In the genomic region with DNA sequence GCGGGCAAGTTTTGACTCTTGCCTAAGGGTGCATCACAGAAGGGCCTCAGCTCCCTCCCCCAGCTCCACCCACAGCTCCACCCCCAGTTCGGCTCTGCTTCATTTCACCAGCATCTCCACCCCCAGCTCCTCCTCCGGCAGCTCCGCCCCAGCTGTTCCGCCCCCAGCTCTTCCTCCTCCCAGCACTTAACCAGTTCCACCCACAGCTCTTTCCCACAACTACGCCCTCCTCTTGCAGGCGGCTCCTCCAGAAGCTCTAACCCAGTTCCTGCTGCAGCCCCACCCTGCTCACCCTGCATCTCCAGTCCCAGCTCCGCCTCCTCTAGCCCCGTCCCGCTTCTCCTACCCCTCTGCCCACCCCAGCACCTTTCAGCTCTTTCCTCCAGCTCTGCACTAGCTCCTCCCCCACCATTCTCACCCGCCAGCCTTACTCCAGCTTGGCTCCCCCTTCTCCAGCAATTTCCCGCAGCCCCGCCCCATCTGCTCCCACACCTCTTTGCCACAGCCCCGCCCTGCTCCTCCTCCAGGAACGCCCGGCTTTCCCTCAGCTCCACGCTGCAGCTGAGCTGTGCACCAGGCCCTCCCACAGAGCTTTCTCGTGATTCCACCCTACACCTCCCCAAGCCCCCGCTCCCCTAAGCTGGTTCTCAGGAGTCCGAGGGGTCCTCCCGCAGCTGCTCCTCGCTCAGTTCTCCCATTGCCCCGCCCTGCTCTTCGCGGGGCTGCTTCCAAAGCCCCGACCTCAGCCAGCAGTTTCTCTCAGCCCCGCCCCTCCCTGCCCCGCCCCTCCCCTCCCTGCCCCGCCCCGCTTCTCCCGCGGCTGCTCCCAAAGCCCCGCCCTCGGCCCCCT, we compare ENCODE assay signal across 8 cellular contexts. TPM values are rescaled to one million over a fixed set of nuclear protein-coding genes. Genes with fewer than 3 reads are reported as not detected.
A peak's percentile ranks its signal among the peaks of the same experiment; 100 is the strongest.
DNase-seq lines count a peak whose midpoint lies in the region; ATAC-seq, FAIRE-seq and TF ChIP-seq lines count a peak whose summit lies in the region.

No MANE protein-coding gene starts in this region.

- FAIRE-seq in RCC 7860 (lab: Jason Lieb, UNC) = peak; percentile 92

- H2AFZ ChIP-seq in fibroblast of lung (ENCODE audit: low read length) = no peak overlapping the region

- peaks cover 8 to 11% of the 10 kb centered on the region in 2 donors for H3K4me1 Mint-ChIP-seq in natural killer cell treated with Interleukin-12 subunit alpha and Interleukin-12 subunit beta and Interleukin-15 and Interleukin-18, amount 100 ng/mL, for 72 hours (ENCODE audit: low read depth in 2 of 2)
- peaks cover 7 to 16% of the 10 kb centered on the region in 2 donors for H3K4me1 Mint-ChIP-seq in stimulated activated naive B cell treated with anti-CD40 and anti-IgM and Interleukin-4, amounts not matched to agents 10 μg/mL and 1 μg/mL and 100 μg/mL, for 72 hours

- no peak for TF ChIP-seq CTCF in fibroblast of lung (conservative IDR thresholded peaks at IDR 0.05 in 1 of 2, IDR thresholded peaks at IDR 0.05 in 1 of 2; ENCODE audit: low read depth in 1 of 2, low read length in 2 of 2)

- no peaks in the 10 kb centered on the region for H3K27me3 ChIP-seq in fibroblast of lung (ENCODE audit: control insufficient read depth, insufficient read depth, low read length)

- H3K36me3 ChIP-seq in KOPT-K1 (ENCODE audit: insufficient read depth, low read length) (no peaks in the 10 kb centered on the region), fibroblast of lung (ENCODE audit: control insufficient read depth, insufficient read depth, low read length) (no peaks in the 10 kb centered on the region)

- H3K4me2 ChIP-seq in fibroblast of lung (ENCODE audit: extremely low read depth, insufficient read depth, low read length) = peak overlapping the region; percentile 51

- peak; percentile 49 for ATAC-seq in GM21786 (IDR thresholded peaks at IDR 0.05; ENCODE audit: unreplicated experiment)
- ATAC-seq in natural killer cell treated with Interleukin-12 subunit alpha and Interleukin-12 subunit beta and Interleukin-15 and Interleukin-18, amount 100 ng/mL, for 72 hours = peak; percentile 70 to 76
- peak; percentile 48 to 55 for ATAC-seq in stimulated activated naive B cell treated with anti-CD40 and anti-IgM and Interleukin-4, amounts not matched to agents 10 μg/mL and 1 μg/mL and 100 μg/mL, for 72 hours (replicated peaks)

- peak overlapping the region; percentile 39 to 59 (median 44) for H3K4me3 ChIP-seq in fibroblast of lung (replicated peaks in 1 of 4; ENCODE audit: control extremely low read depth in 1 of 4, insufficient read depth in 1 of 4, low read depth in 3 of 4, low read length in 4 of 4)

- H3K36me3 Mint-ChIP-seq in natural killer cell treated with Interleukin-12 subunit alpha and Interleukin-12 subunit beta and Interleukin-15 and Interleukin-18, amount 100 ng/mL, for 72 hours = no peaks in the 10 kb centered on the region
- H3K36me3 Mint-ChIP-seq in stimulated activated naive B cell treated with anti-CD40 and anti-IgM and Interleukin-4, amounts not matched to agents 10 μg/mL and 1 μg/mL and 100 μg/mL, for 72 hours = peaks cover under 1 to 9% of the 10 kb centered on the region in 2 donors

- H3K27ac ChIP-seq in KOPT-K1 (ENCODE audit: low read depth, low read length, poor library complexity, severe bottlenecking) = peak overlapping the region; percentile 84
- peak overlapping the region; percentile 50 for H3K27ac ChIP-seq in fibroblast of lung (ENCODE audit: insufficient read depth, low read length)

- H3K4me1 ChIP-seq in fibroblast of lung (ENCODE audit: control insufficient read depth, extremely low read depth, insufficient read depth, low read length) = no peaks in the 10 kb centered on the region

- H3K27ac Mint-ChIP-seq in natural killer cell treated with Interleukin-12 subunit alpha and Interleukin-12 subunit beta and Interleukin-15 and Interleukin-18, amount 100 ng/mL, for 72 hours = peak overlapping the region; percentile 92 to 96
- peak overlapping the region; percentile 86 for H3K27ac Mint-ChIP-seq in stimulated activated naive B cell treated with anti-CD40 and anti-IgM and Interleukin-4, amounts not matched to agents 10 μg/mL and 1 μg/mL and 100 μg/mL, for 72 hours

- H4K20me1 ChIP-seq in fibroblast of lung (ENCODE audit: control insufficient read depth, extremely low read depth, insufficient read depth, low read length) = no peaks in the 10 kb centered on the region

- peak overlapping the region; percentile 23 for H3K9ac ChIP-seq in fibroblast of lung (ENCODE audit: insufficient read depth, low read length)

- no peaks in the 10 kb centered on the region for H3K27me3 Mint-ChIP-seq in natural killer cell treated with Interleukin-12 subunit alpha and Interleukin-12 subunit beta and Interleukin-15 and Interleukin-18, amount 100 ng/mL, for 72 hours
- H3K27me3 Mint-ChIP-seq in stimulated activated naive B cell treated with anti-CD40 and anti-IgM and Interleukin-4, amounts not matched to agents 10 μg/mL and 1 μg/mL and 100 μg/mL, for 72 hours = no peaks in the 10 kb centered on the region

- H3K9me3 ChIP-seq in KOPT-K1 (ENCODE audit: insufficient read depth, low read length, poor library complexity, severe bottlenecking) (no peaks in the 10 kb centered on the region), fibroblast of lung (ENCODE audit: control insufficient read depth, insufficient read depth, low read depth, low read length) (no peaks in the 10 kb centered on the region)

- no peaks in the 10 kb centered on the region for H3K9me3 Mint-ChIP-seq in natural killer cell treated with Interleukin-12 subunit alpha and Interleukin-12 subunit beta and Interleukin-15 and Interleukin-18, amount 100 ng/mL, for 72 hours
- H3K9me3 Mint-ChIP-seq in stimulated activated naive B cell treated with anti-CD40 and anti-IgM and Interleukin-4, amounts not matched to agents 10 μg/mL and 1 μg/mL and 100 μg/mL, for 72 hours = no peaks in the 10 kb centered on the region

- DNase-seq in DMS53 (lab: John Stamatoyannopoulos, UW) (peak; percentile 95), RCC 7860 (ENCODE audit: low spot score) (peak; percentile 85), activated T-helper 1 cell treated with Interleukin-2 at 50 U/mL for 16 hours (ENCODE audit: low read depth) (peak; percentile 71), fibroblast of lung (ENCODE audit: low read depth in 2 of 2) (peak; percentile 92 to 93)
- peak; percentile 91 for DNase-seq in natural killer cell treated with Interleukin-12 subunit alpha and Interleukin-12 subunit beta and Interleukin-15 and Interleukin-18, amount 100 ng/mL, for 72 hours (ENCODE audit: low spot score)
- peak; percentile 77 for DNase-seq in stimulated activated naive B cell treated with anti-CD40 and anti-IgM and Interleukin-4, amounts not matched to agents 10 μg/mL and 1 μg/mL and 100 μg/mL, for 72 hours

- peak overlapping the region; percentile 99 for H3K4me3 Mint-ChIP-seq in natural killer cell treated with Interleukin-12 subunit alpha and Interleukin-12 subunit beta and Interleukin-15 and Interleukin-18, amount 100 ng/mL, for 72 hours
- H3K4me3 Mint-ChIP-seq in stimulated activated naive B cell treated with anti-CD40 and anti-IgM and Interleukin-4, amounts not matched to agents 10 μg/mL and 1 μg/mL and 100 μg/mL, for 72 hours = peak overlapping the region; percentile 90 to 94

- H3K79me2 ChIP-seq in fibroblast of lung (ENCODE audit: control insufficient read depth, insufficient read depth, low read length) = peaks cover 4% of the 10 kb centered on the region

RNA-seq across cellular contexts. Expression of a gene that starts 1.3 kb away (rescaled TPM):
- 13.5 and 15.4 TPM in 2 replicates for total RNA-seq in fibroblast of lung
- 12.6 and 14.1 TPM in 2 replicates for polyA plus RNA-seq in fibroblast of lung
- 13.0 and 13.5 TPM in 2 replicates for polyA plus RNA-seq in fibroblast of lung (2012)
- polyA minus RNA-seq in fibroblast of lung (ENCODE audit: low replicate concordance) = 1.8 and 18.3 TPM in 2 replicates
- 10 to 100 TPM; 32.1 to 35.0 TPM for total RNA-seq in natural killer cell treated with Interleukin-12 subunit alpha and Interleukin-12 subunit beta and Interleukin-15 and Interleukin-18, amount 100 ng/mL, for 72 hours

RNA-seq across cellular contexts. Expression of a gene that starts 10.2 kb away (rescaled TPM):
- total RNA-seq in fibroblast of lung = not detected in 2 replicates
- polyA plus RNA-seq in fibroblast of lung = not detected in 2 replicates
- not detected in 2 replicates for polyA plus RNA-seq in fibroblast of lung (2012)
- not detected in 2 replicates for polyA minus RNA-seq in fibroblast of lung (ENCODE audit: low replicate concordance)
- total RNA-seq in natural killer cell treated with Interleukin-12 subunit alpha and Interleukin-12 subunit beta and Interleukin-15 and Interleukin-18, amount 100 ng/mL, for 72 hours = not detected

RNA-seq across cellular contexts. Expression of a gene that starts 34.4 kb away (rescaled TPM):
- 21.3 and 36.2 TPM in 2 replicates for total RNA-seq in fibroblast of lung
- 57.0 and 65.0 TPM in 2 replicates for polyA plus RNA-seq in fibroblast of lung
- 29.1 and 36.0 TPM in 2 replicates for polyA plus RNA-seq in fibroblast of lung (2012)
- 100 and 114 TPM in 2 replicates for polyA minus RNA-seq in fibroblast of lung (ENCODE audit: low replicate concordance)
- 100 to 1,000 TPM in 1 of 2 donors, 10 to 100 TPM in 1; 96.0 to 129 TPM for total RNA-seq in natural killer cell treated with Interleukin-12 subunit alpha and Interleukin-12 subunit beta and Interleukin-15 and Interleukin-18, amount 100 ng/mL, for 72 hours

RNA-seq across cellular contexts. Expression of a gene that starts 47.8 kb away (rescaled TPM):
- total RNA-seq in fibroblast of lung = not detected in 2 replicates
- polyA plus RNA-seq in fibroblast of lung = not detected in 2 replicates
- polyA plus RNA-seq in fibroblast of lung (2012) = not detected in 2 replicates
- polyA minus RNA-seq in fibroblast of lung (ENCODE audit: low replicate concordance) = not detected in 2 replicates
- not detected for total RNA-seq in natural killer cell treated with Interleukin-12 subunit alpha and Interleukin-12 subunit beta and Interleukin-15 and Interleukin-18, amount 100 ng/mL, for 72 hours

RNA-seq across cellular contexts. Expression of a gene that starts 55.6 kb away (rescaled TPM):
- 0.26 and 0.50 TPM in 2 replicates for total RNA-seq in fibroblast of lung
- polyA plus RNA-seq in fibroblast of lung = 0.26 TPM in 1 of 2 replicates, not detected in the other
- polyA plus RNA-seq in fibroblast of lung (2012) = 0.09 and 0.26 TPM in 2 replicates
- 2.4 TPM in 1 of 2 replicates, not detected in the other for polyA minus RNA-seq in fibroblast of lung (ENCODE audit: low replicate concordance)
- total RNA-seq in natural killer cell treated with Interleukin-12 subunit alpha and Interleukin-12 subunit beta and Interleukin-15 and Interleukin-18, amount 100 ng/mL, for 72 hours = under 1 TPM in 1 of 2 donors, not detected in 1; 0.45 TPM

Comparison
In these comparisons a context has a peak if more than half of its experiments do, and no peak if none do; other contexts are left out.
1. Peak in every context shown above with its lines: DNase-seq, ATAC-seq, H3K4me3 ChIP-seq and H3K27ac ChIP-seq.